In genomic region chr21:25734654-25735220, GRCh38 we compare ENCODE assay signal across 8 cellular contexts. TPM values are rescaled to one million over a fixed set of nuclear protein-coding genes. Genes with fewer than 3 reads are reported as not detected.
DNase-seq lines count a peak whose midpoint lies in the region; ATAC-seq and TF ChIP-seq lines count a peak whose summit lies in the region.

A gene with protein sequence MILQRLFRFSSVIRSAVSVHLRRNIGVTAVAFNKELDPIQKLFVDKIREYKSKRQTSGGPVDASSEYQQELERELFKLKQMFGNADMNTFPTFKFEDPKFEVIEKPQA (minus strand): TSS chr21:25734904. CDS start chr21:25729794, 5,110 bp downstream.
TSS of gene GABPA (plus strand) at chr21:25734972. CDS start at chr21:25741599, 6,627 bp downstream.

- H3K36me3 Mint-ChIP-seq in activated T-helper 1 cell treated with anti-CD3 and anti-CD28 coated beads, Interleukin-12 subunit alpha, Interleukin-12 subunit beta, Interleukin-2, Interleukin-4 antibody, amounts not matched to agents 30 ng/mL and 10 ng/mL and 1 ng/mL, durations not matched to agents 14 hours and 24 hours and 36 hours (ENCODE audit: low read depth), result peaks cover 8% of the 10 kb centered on the region
- H3K36me3 Mint-ChIP-seq in naive B cell, result peaks cover 0 to 10% of the 10 kb centered on the region in 2 donors
- H3K36me3 Mint-ChIP-seq in stimulated activated memory B cell treated with anti-CD40 and anti-IgM and Interleukin-4, amounts not matched to agents 10 μg/mL and 1 μg/mL and 100 μg/mL, for 72 hours, result peaks cover 5% of the 10 kb centered on the region

- H3K4me3 ChIP-seq in DND-41 (ENCODE audit: low read depth in 1 of 2, low read length in 2 of 2), result peak within 1 kb of the TSS; percentile 60 to 76
- peak within 1 kb of the TSS; percentile 99 for H3K4me3 ChIP-seq in GM23248

- 1% methylated on average over 31 to 33 of the region's 33 CpGs for WGBS in GM23248 (ENCODE audit: low coverage in 1 of 2, low lambda C conversion rate in 2 of 2, missing lambda C conversion rate in 2 of 2), 2 experiments

- H3K9ac ChIP-seq in DND-41 (ENCODE audit: low read depth, low read length), result peak within 1 kb of the TSS; percentile 96
- peak within 1 kb of the TSS; percentile 96 for H3K9ac ChIP-seq in GM23248

- DNase-seq in DND-41 (peak; percentile 97), GM23248 (peak; percentile 100), Kasumi-1 (lab: John Stamatoyannopoulos, UW) (peak; percentile 95 to 97), RPMI7951 (ENCODE audit: low read depth) (peak; percentile 97), fibroblast of gingiva (ENCODE audit: low read depth) (peak; percentile 99), naive B cell (peak; percentile 97)
- DNase-seq in activated T-helper 1 cell treated with anti-CD3 and anti-CD28 coated beads, Interleukin-12 subunit alpha, Interleukin-12 subunit beta, Interleukin-2, Interleukin-4 antibody, amounts not matched to agents 30 ng/mL and 10 ng/mL and 1 ng/mL, durations not matched to agents 14 hours and 24 hours and 36 hours (ENCODE audit: low spot score), result peak; percentile 96

- intact Hi-C loops in activated T-helper 1 cell treated with anti-CD3 and anti-CD28 coated beads, Interleukin-12 subunit alpha, Interleukin-12 subunit beta, Interleukin-2, Interleukin-4 antibody, amounts not matched to agents 30 ng/mL and 10 ng/mL and 1 ng/mL, durations not matched to agents 14 hours and 24 hours and 36 hours (cut with micrococcal nuclease), result loop anchor here (1.0 to 10.0 kb wide), 12 partner anchors 26 to 1307 kb away; partner anchors contain the start of genes APP and JAM2

- H3F3A ChIP-seq in GM23248 (ENCODE audit: insufficient read depth), result peaks cover 24% of the 10 kb centered on the region; the same call in 1 of the 2 replicates

- H2AFZ ChIP-seq in DND-41 (ENCODE audit: low read depth, low read length) (peak within 1 kb of the TSS; percentile 75), GM23248 (peak within 1 kb of the TSS; percentile 89)

- peak within 1 kb of the TSS; percentile 79 for H3K4me2 ChIP-seq in DND-41 (ENCODE audit: insufficient read depth, low read length)
- H3K4me2 ChIP-seq in GM23248 (ENCODE audit: unreplicated experiment), result peak within 1 kb of the TSS; percentile 99

- H3K9me2 ChIP-seq in GM23248 (ENCODE audit: insufficient read depth), result no peaks in the 10 kb centered on the region

- H4K20me1 ChIP-seq in DND-41 (ENCODE audit: insufficient read depth, low read length) (peaks cover 8% of the 10 kb centered on the region; the same call in 1 of the 2 replicates), GM23248 (ENCODE audit: insufficient read depth) (no peaks in the 10 kb centered on the region)

- H3K9me3 ChIP-seq in DND-41 (ENCODE audit: insufficient read depth, low read length, severe bottlenecking), result no peaks in the 10 kb centered on the region
- no peaks in the 10 kb centered on the region for H3K9me3 ChIP-seq in GM23248 (ENCODE audit: low read depth)

- peak; percentile 87 for ATAC-seq in DND-41 (ENCODE audit: insufficient read depth, low read depth)
- peak; percentile 90 for ATAC-seq in naive B cell (ENCODE audit: low read depth in 2 of 2)
- ATAC-seq in stimulated activated memory B cell treated with anti-CD40 and anti-IgM and Interleukin-4, amounts not matched to agents 10 μg/mL and 1 μg/mL and 100 μg/mL, for 72 hours, result peak; percentile 98

- no peak for TF ChIP-seq CTCF in DND-41 (IDR thresholded peaks at IDR 0.05; ENCODE audit: borderline replicate concordance, extremely low read depth, low read length, poor library complexity, severe bottlenecking)

- peaks cover 18% of the 10 kb centered on the region for H3K36me3 ChIP-seq in DND-41 (ENCODE audit: insufficient read depth, low read length)
- peaks cover 6% of the 10 kb centered on the region; the same call in 1 of the 2 replicates for H3K36me3 ChIP-seq in GM23248 (ENCODE audit: low read depth)

- H3K27me3 ChIP-seq in DND-41 (ENCODE audit: insufficient read depth, low read length, poor library complexity) (no peaks in the 10 kb centered on the region), GM23248 (replicated peaks; ENCODE audit: insufficient read depth) (no peaks in the 10 kb centered on the region)

- in situ Hi-C loops in GM23248 (cut with MboI), result no loop called here

- no peaks in the 10 kb centered on the region for H3K27me3 Mint-ChIP-seq in activated T-helper 1 cell treated with anti-CD3 and anti-CD28 coated beads, Interleukin-12 subunit alpha, Interleukin-12 subunit beta, Interleukin-2, Interleukin-4 antibody, amounts not matched to agents 30 ng/mL and 10 ng/mL and 1 ng/mL, durations not matched to agents 14 hours and 24 hours and 36 hours (ENCODE audit: insufficient read depth)
- no peaks in the 10 kb centered on the region for H3K27me3 Mint-ChIP-seq in naive B cell
- H3K27me3 Mint-ChIP-seq in stimulated activated memory B cell treated with anti-CD40 and anti-IgM and Interleukin-4, amounts not matched to agents 10 μg/mL and 1 μg/mL and 100 μg/mL, for 72 hours, result no peaks in the 10 kb centered on the region

- no peaks in the 10 kb centered on the region for H3K9me3 Mint-ChIP-seq in activated T-helper 1 cell treated with anti-CD3 and anti-CD28 coated beads, Interleukin-12 subunit alpha, Interleukin-12 subunit beta, Interleukin-2, Interleukin-4 antibody, amounts not matched to agents 30 ng/mL and 10 ng/mL and 1 ng/mL, durations not matched to agents 14 hours and 24 hours and 36 hours
- peaks cover 0 to 5% (median 0%) of the 10 kb centered on the region in 7 donors for H3K9me3 Mint-ChIP-seq in naive B cell
- no peaks in the 10 kb centered on the region for H3K9me3 Mint-ChIP-seq in stimulated activated memory B cell treated with anti-CD40 and anti-IgM and Interleukin-4, amounts not matched to agents 10 μg/mL and 1 μg/mL and 100 μg/mL, for 72 hours

- peak within 1 kb of the TSS; percentile 97 for H3K4me3 Mint-ChIP-seq in activated T-helper 1 cell treated with anti-CD3 and anti-CD28 coated beads, Interleukin-12 subunit alpha, Interleukin-12 subunit beta, Interleukin-2, Interleukin-4 antibody, amounts not matched to agents 30 ng/mL and 10 ng/mL and 1 ng/mL, durations not matched to agents 14 hours and 24 hours and 36 hours
- peak within 1 kb of the TSS; percentile 99 to 100 (median 99) for H3K4me3 Mint-ChIP-seq in naive B cell
- peak within 1 kb of the TSS; percentile 88 for H3K4me3 Mint-ChIP-seq in stimulated activated memory B cell treated with anti-CD40 and anti-IgM and Interleukin-4, amounts not matched to agents 10 μg/mL and 1 μg/mL and 100 μg/mL, for 72 hours

- H3K4me1 Mint-ChIP-seq in activated T-helper 1 cell treated with anti-CD3 and anti-CD28 coated beads, Interleukin-12 subunit alpha, Interleukin-12 subunit beta, Interleukin-2, Interleukin-4 antibody, amounts not matched to agents 30 ng/mL and 10 ng/mL and 1 ng/mL, durations not matched to agents 14 hours and 24 hours and 36 hours (ENCODE audit: low read depth), result peaks cover 43% of the 10 kb centered on the region
- peaks cover 49 to 58% (median 53%) of the 10 kb centered on the region in 3 donors for H3K4me1 Mint-ChIP-seq in naive B cell
- H3K4me1 Mint-ChIP-seq in stimulated activated memory B cell treated with anti-CD40 and anti-IgM and Interleukin-4, amounts not matched to agents 10 μg/mL and 1 μg/mL and 100 μg/mL, for 72 hours, result peaks cover 50% of the 10 kb centered on the region

- peaks cover 45% of the 10 kb centered on the region for H3K4me1 ChIP-seq in DND-41 (ENCODE audit: insufficient read depth, low read length)
- peaks cover 30% of the 10 kb centered on the region for H3K4me1 ChIP-seq in GM23248 (ENCODE audit: insufficient read depth)

- peaks cover 95% of the 10 kb centered on the region for H3K79me2 ChIP-seq in DND-41 (ENCODE audit: insufficient read depth, low read length)
- peaks cover 89% of the 10 kb centered on the region for H3K79me2 ChIP-seq in GM23248 (ENCODE audit: insufficient read depth)

- H3K27ac ChIP-seq in DND-41 (ENCODE audit: low read length) (peak within 1 kb of the TSS; percentile 91), GM23248 (peak within 1 kb of the TSS; percentile 97)

- H3K27ac Mint-ChIP-seq in activated T-helper 1 cell treated with anti-CD3 and anti-CD28 coated beads, Interleukin-12 subunit alpha, Interleukin-12 subunit beta, Interleukin-2, Interleukin-4 antibody, amounts not matched to agents 30 ng/mL and 10 ng/mL and 1 ng/mL, durations not matched to agents 14 hours and 24 hours and 36 hours, result peak within 1 kb of the TSS; percentile 100
- peak within 1 kb of the TSS; percentile 99 to 100 (median 99) for H3K27ac Mint-ChIP-seq in naive B cell
- peak within 1 kb of the TSS; percentile 99 for H3K27ac Mint-ChIP-seq in stimulated activated memory B cell treated with anti-CD40 and anti-IgM and Interleukin-4, amounts not matched to agents 10 μg/mL and 1 μg/mL and 100 μg/mL, for 72 hours

RNA-seq across cellular contexts. Expression of the first gene that starts in this region (rescaled TPM):
- 59.3 and 86.0 TPM in 2 replicates for total RNA-seq in GM23248 (2014; rRNA removed; shearing (Covaris generic))
- polyA plus RNA-seq in GM23248 (2016; fragmentation: Nextera tagmentation; extraction: Ambion mirVana) (358 and 376 TPM in 2 replicates), naive B cell (ENCODE audit: low read depth in 6 of 6) (100 to 1,000 TPM; 264 to 368 (median 335) TPM)
- 100 and 114 TPM in 2 replicates for total RNA-seq in RPMI7951 (2014; rRNA removed; shearing (Covaris generic))
- 152 and 161 TPM in 2 replicates for total RNA-seq in activated T-helper 1 cell treated with anti-CD3 and anti-CD28 coated beads, Interleukin-12 subunit alpha, Interleukin-12 subunit beta, Interleukin-2, Interleukin-4 antibody, amounts not matched to agents 30 ng/mL and 10 ng/mL and 1 ng/mL, durations not matched to agents 14 hours and 24 hours and 36 hours

RNA-seq across cellular contexts. Expression of gene GABPA, which starts in this region (rescaled TPM):
- total RNA-seq in GM23248 (2014; rRNA removed; shearing (Covaris generic)), result 23.4 and 24.4 TPM in 2 replicates
- polyA plus RNA-seq in GM23248 (2016; fragmentation: Nextera tagmentation; extraction: Ambion mirVana), result 14.8 and 17.6 TPM in 2 replicates
- total RNA-seq in RPMI7951 (2014; rRNA removed; shearing (Covaris generic)), result 19.0 and 23.8 TPM in 2 replicates
- 26.7 and 26.9 TPM in 2 replicates for total RNA-seq in activated T-helper 1 cell treated with anti-CD3 and anti-CD28 coated beads, Interleukin-12 subunit alpha, Interleukin-12 subunit beta, Interleukin-2, Interleukin-4 antibody, amounts not matched to agents 30 ng/mL and 10 ng/mL and 1 ng/mL, durations not matched to agents 14 hours and 24 hours and 36 hours
- polyA plus RNA-seq in naive B cell (ENCODE audit: low read depth in 6 of 6), result 10 to 100 TPM; 16.3 to 31.3 (median 22.8) TPM

Comparison
In these comparisons a context has a peak if more than half of its experiments do, and no peak if none do; other contexts are left out.
1. Peak in every context shown above with its lines: DNase-seq, ATAC-seq, H3K4me3 ChIP-seq and H3K27ac ChIP-seq.